In the genomic region with DNA sequence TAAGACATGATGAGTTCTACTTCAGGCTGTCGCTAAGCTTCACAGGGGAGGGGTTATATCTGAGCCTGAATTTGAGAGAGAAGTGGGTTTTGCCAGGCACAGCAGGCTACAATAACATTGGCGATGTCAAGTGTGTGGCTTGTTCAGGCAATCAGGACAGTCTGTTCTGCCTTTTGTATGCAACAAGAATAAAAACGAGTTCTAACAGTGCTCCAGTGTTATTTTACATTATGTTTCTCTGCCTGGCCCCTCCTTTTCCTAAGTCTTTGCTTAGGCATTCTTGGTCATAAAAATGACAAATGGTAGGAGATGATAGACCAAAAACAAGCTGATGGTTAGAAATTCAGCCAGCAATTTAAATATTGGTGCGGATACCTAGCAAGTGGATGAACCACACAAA, we compare ENCODE assay signal across 13 cellular contexts. TPM values are rescaled to one million over a fixed set of nuclear protein-coding genes. Genes with fewer than 3 reads are reported as not detected.
DNase-seq lines count a peak whose midpoint lies in the region; ATAC-seq and TF ChIP-seq lines count a peak whose summit lies in the region.
"Had no signal": no experiment of that assay in that cellular context is flagged by ENCODE, and none has a peak within 500 bp of the region (broad histone marks: within the 10 kb centered on the region; RNA-seq: fewer than 3 reads in every experiment).

No MANE protein-coding gene starts in this region.

- H3K9me2 ChIP-seq in GM23338 (ENCODE audit: insufficient read depth) = no peaks in the 10 kb centered on the region

- no peak for DNase-seq in activated naive CD4-positive, alpha-beta T cell treated with anti-CD3 and anti-CD28 coated beads, Interleukin-2, amount 10 ng/mL, durations not matched to agents 7 days and 5 days
- no peak for DNase-seq in activated naive CD4-positive, alpha-beta T cell treated with anti-CD3 and anti-CD28 coated beads, Interleukin-2, amount 50 U/mL, for 72 hours (ENCODE audit: low spot score in 2 of 2)
- DNase-seq in inferior parietal cortex (ENCODE audit: extremely low spot score) (peak; percentile 66), tibial nerve (ENCODE audit: low spot score in 2 of 2) (no peak), GM23338 (ENCODE audit: low spot score) (no peak), hepatic stellate cell (ENCODE audit: low spot score) (no peak)
- DNase-seq: GOT3, SHP77 treated with DMSO at 0.1 percent for 48 hours, upper lobe of left lung had no signal

- peaks cover 0 to 5% (median 0%) of the 10 kb centered on the region in 4 donors for H3K9me3 ChIP-seq in tibial nerve
- H3K9me3 ChIP-seq: BE2C, upper lobe of left lung had no signal

- H3K4me1 ChIP-seq in tibial nerve (peaks cover 0 to 51% (median 20%) of the 10 kb centered on the region in 4 donors), GM23338 (ENCODE audit: insufficient read depth) (no peaks in the 10 kb centered on the region)

- H3K79me2 ChIP-seq in GM23338 (replicated peaks; ENCODE audit: insufficient read depth) = no peaks in the 10 kb centered on the region

- no peak for TF ChIP-seq CTCF in tibial nerve (IDR thresholded peaks at IDR 0.05)
- no peak for TF ChIP-seq CTCF in GM23338 (conservative IDR thresholded peaks at IDR 0.05; ENCODE audit: low read depth in 2 of 2)

- ATAC-seq in activated naive CD4-positive, alpha-beta T cell treated with anti-CD3 and anti-CD28 coated beads, Interleukin-2, amount 50 U/mL, for 72 hours = no peak
- ATAC-seq in activated T-helper 17 cell treated with anti-CD3 and anti-CD28 coated beads, Interleukin-2, amount 50 U/mL, for 72 hours (replicated peaks) = no peak
- ATAC-seq in GM23338 (no peak), HG02981 (IDR thresholded peaks at IDR 0.05; ENCODE audit: unreplicated experiment) (no peak)

- peaks cover 11% of the 10 kb centered on the region for H3K9me3 Mint-ChIP-seq in activated naive CD4-positive, alpha-beta T cell treated with anti-CD3 and anti-CD28 coated beads, Interleukin-2, amount 10 ng/mL, durations not matched to agents 7 days and 5 days
- peaks cover 6 to 12% of the 10 kb centered on the region in 2 donors for H3K9me3 Mint-ChIP-seq in activated naive CD4-positive, alpha-beta T cell treated with anti-CD3 and anti-CD28 coated beads, Interleukin-2, amount 50 U/mL, for 72 hours
- peaks cover 4% of the 10 kb centered on the region for H3K9me3 Mint-ChIP-seq in activated T-helper 17 cell treated with anti-CD3 and anti-CD28 coated beads, Interleukin-2, amount 50 U/mL, for 72 hours
- H3K9me3 Mint-ChIP-seq in GM23338 = peaks cover 27% of the 10 kb centered on the region; the same call in 2 of the 3 replicates
- H3K9me3 Mint-ChIP-seq: memory B cell had no signal

- 60 to 63% methylated on average over 4 of the region's 4 CpGs for WGBS in tibial nerve, 2 donors

- H3K4me1 Mint-ChIP-seq in activated naive CD4-positive, alpha-beta T cell treated with anti-CD3 and anti-CD28 coated beads, Interleukin-2, amount 10 ng/mL, durations not matched to agents 7 days and 5 days = peaks cover 76% of the 10 kb centered on the region
- peaks cover 66% of the 10 kb centered on the region for H3K4me1 Mint-ChIP-seq in activated T-helper 17 cell treated with anti-CD3 and anti-CD28 coated beads, Interleukin-2, amount 50 U/mL, for 72 hours
- no peaks in the 10 kb centered on the region for H3K4me1 Mint-ChIP-seq in GM23338

- TF ChIP-seq EP300 in tibial nerve (IDR thresholded peaks at IDR 0.05) = peak; percentile 23 to 74

- no peaks in the 10 kb centered on the region for H3K27me3 ChIP-seq in tibial nerve
- H3K27me3 ChIP-seq in GM23338 (ENCODE audit: insufficient read depth) = no peaks in the 10 kb centered on the region
- H3K27me3 ChIP-seq: BE2C, upper lobe of left lung had no signal

- no peaks in the 10 kb centered on the region; the same call in 1 of the 2 replicates for H4K20me1 ChIP-seq in GM23338 (replicated peaks; ENCODE audit: insufficient read depth)

- H3K27ac Mint-ChIP-seq in activated naive CD4-positive, alpha-beta T cell treated with anti-CD3 and anti-CD28 coated beads, Interleukin-2, amount 10 ng/mL, durations not matched to agents 7 days and 5 days = peak overlapping the region; percentile 98
- H3K27ac Mint-ChIP-seq in activated naive CD4-positive, alpha-beta T cell treated with anti-CD3 and anti-CD28 coated beads, Interleukin-2, amount 50 U/mL, for 72 hours = peak overlapping the region in 1 of 2 donors; percentile 87
- peak overlapping the region; percentile 85 for H3K27ac Mint-ChIP-seq in activated T-helper 17 cell treated with anti-CD3 and anti-CD28 coated beads, Interleukin-2, amount 50 U/mL, for 72 hours
- H3K27ac Mint-ChIP-seq in GM23338 = no peak overlapping the region

- no peak for TF ChIP-seq POLR2A in tibial nerve (IDR thresholded peaks at IDR 0.05)

- no peak overlapping the region for H3K4me2 ChIP-seq in GM23338

- no peaks in the 10 kb centered on the region for H3F3A ChIP-seq in GM23338 (replicated peaks; ENCODE audit: low read depth)

- H3K27me3 Mint-ChIP-seq in activated naive CD4-positive, alpha-beta T cell treated with anti-CD3 and anti-CD28 coated beads, Interleukin-2, amount 10 ng/mL, durations not matched to agents 7 days and 5 days = no peaks in the 10 kb centered on the region
- H3K27me3 Mint-ChIP-seq in activated T-helper 17 cell treated with anti-CD3 and anti-CD28 coated beads, Interleukin-2, amount 50 U/mL, for 72 hours = no peaks in the 10 kb centered on the region
- H3K27me3 Mint-ChIP-seq in GM23338 (ENCODE audit: insufficient read depth, low read depth, poor library complexity) = no peaks in the 10 kb centered on the region
- H3K27me3 Mint-ChIP-seq: memory B cell had no signal

- H3K27ac ChIP-seq in tibial nerve = peak overlapping the region; percentile 42 to 75 (median 71)
- no peak overlapping the region for H3K27ac ChIP-seq in GM23338 (ENCODE audit: low read depth)

- H3K4me3 ChIP-seq in tibial nerve (no peak overlapping the region), GM23338 (no peak overlapping the region)
- H3K4me3 ChIP-seq: upper lobe of left lung had no signal

- no peak overlapping the region for H2AFZ ChIP-seq in GM23338

- H3K36me3 Mint-ChIP-seq in activated naive CD4-positive, alpha-beta T cell treated with anti-CD3 and anti-CD28 coated beads, Interleukin-2, amount 10 ng/mL, durations not matched to agents 7 days and 5 days = peaks cover 36% of the 10 kb centered on the region
- H3K36me3 Mint-ChIP-seq in activated naive CD4-positive, alpha-beta T cell treated with anti-CD3 and anti-CD28 coated beads, Interleukin-2, amount 50 U/mL, for 72 hours = peaks cover 13 to 28% of the 10 kb centered on the region in 2 donors
- peaks cover 2% of the 10 kb centered on the region for H3K36me3 Mint-ChIP-seq in activated T-helper 17 cell treated with anti-CD3 and anti-CD28 coated beads, Interleukin-2, amount 50 U/mL, for 72 hours (ENCODE audit: low read depth)
- peaks cover 16% of the 10 kb centered on the region; the same call in 2 of the 3 replicates for H3K36me3 Mint-ChIP-seq in GM23338 (ENCODE audit: low read depth)

- CTCF ChIA-PET in activated naive CD4-positive, alpha-beta T cell treated with anti-CD3 and anti-CD28 coated beads, Interleukin-2, amount 10 ng/mL, durations not matched to agents 7 days and 5 days (lab: Charles Lee) = interaction anchor here (1.4 to 7.4 kb wide), 7 partner anchors 10 to 231 kb away, joined by 3 to 49 read pairs (median 14); a partner anchor contains a TSS

- H3K4me3 Mint-ChIP-seq in activated naive CD4-positive, alpha-beta T cell treated with anti-CD3 and anti-CD28 coated beads, Interleukin-2, amount 10 ng/mL, durations not matched to agents 7 days and 5 days = peak overlapping the region; percentile 66
- H3K4me3 Mint-ChIP-seq in activated T-helper 17 cell treated with anti-CD3 and anti-CD28 coated beads, Interleukin-2, amount 50 U/mL, for 72 hours = peak overlapping the region; percentile 74
- H3K4me3 Mint-ChIP-seq in GM23338 = no peak overlapping the region

- H3K36me3 ChIP-seq in tibial nerve (peaks cover 0 to 5% (median 0%) of the 10 kb centered on the region in 3 donors), GM23338 (ENCODE audit: insufficient read depth) (no peaks in the 10 kb centered on the region)
- H3K36me3 ChIP-seq: upper lobe of left lung had no signal

TF ChIP-seq in GM23338, 12 proteins besides CTCF, POLR2A, EP300 and RAD21 (continues in another document):
- no peak for TF ChIP-seq ZNF114 (CRISPR knock-in tag; IDR thresholded peaks at IDR 0.05)
- TF ChIP-seq, protein P1, sequence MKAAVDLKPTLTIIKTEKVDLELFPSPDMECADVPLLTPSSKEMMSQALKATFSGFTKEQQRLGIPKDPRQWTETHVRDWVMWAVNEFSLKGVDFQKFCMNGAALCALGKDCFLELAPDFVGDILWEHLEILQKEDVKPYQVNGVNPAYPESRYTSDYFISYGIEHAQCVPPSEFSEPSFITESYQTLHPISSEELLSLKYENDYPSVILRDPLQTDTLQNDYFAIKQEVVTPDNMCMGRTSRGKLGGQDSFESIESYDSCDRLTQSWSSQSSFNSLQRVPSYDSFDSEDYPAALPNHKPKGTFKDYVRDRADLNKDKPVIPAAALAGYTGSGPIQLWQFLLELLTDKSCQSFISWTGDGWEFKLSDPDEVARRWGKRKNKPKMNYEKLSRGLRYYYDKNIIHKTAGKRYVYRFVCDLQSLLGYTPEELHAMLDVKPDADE (IDR thresholded peaks at IDR 0.05) = no peak
- TF ChIP-seq JUNB (IDR thresholded peaks at IDR 0.05; ENCODE audit: unreplicated experiment) = no peak

RNA-seq across cellular contexts. Expression of a gene that starts 26.8 kb away (rescaled TPM):
- total RNA-seq in activated naive CD4-positive, alpha-beta T cell treated with anti-CD3 and anti-CD28 coated beads, Interleukin-2, amount 50 U/mL, for 72 hours = 10 to 100 TPM in 1 of 2 donors, 1 to 10 TPM in 1; 8.0 to 11.4 TPM
- 1 to 10 TPM; 5.7 to 9.2 TPM for total RNA-seq in activated T-helper 17 cell treated with anti-CD3 and anti-CD28 coated beads, Interleukin-2, amount 50 U/mL, for 72 hours
- 10 to 100 TPM; 12.6 to 33.2 (median 22.3) TPM for total RNA-seq in tibial nerve
- 10.8 and 11.2 TPM in 2 replicates for total RNA-seq in GM23338 (2014; rRNA removed; shearing (Covaris generic))
- polyA plus RNA-seq in GM23338 (2016; fragmentation: Nextera tagmentation; extraction: Ambion mirVana) = 3.6 and 3.7 TPM in 2 replicates

RNA-seq across cellular contexts. Expression of a gene that starts 31.4 kb away (rescaled TPM):
- 1 to 10 TPM; 4.4 to 6.4 TPM for total RNA-seq in activated naive CD4-positive, alpha-beta T cell treated with anti-CD3 and anti-CD28 coated beads, Interleukin-2, amount 50 U/mL, for 72 hours
- 1 to 10 TPM; 3.1 to 3.7 TPM for total RNA-seq in activated T-helper 17 cell treated with anti-CD3 and anti-CD28 coated beads, Interleukin-2, amount 50 U/mL, for 72 hours
- 10 to 100 TPM; 30.6 to 45.6 (median 37.7) TPM for total RNA-seq in tibial nerve
- total RNA-seq in GM23338 (2014; rRNA removed; shearing (Covaris generic)) = 23.8 and 24.3 TPM in 2 replicates
- 22.0 and 28.0 TPM in 2 replicates for polyA plus RNA-seq in GM23338 (2016; fragmentation: Nextera tagmentation; extraction: Ambion mirVana)
